Comparison of ENCODE assay signal across 16 cellular contexts in the genomic region with DNA sequence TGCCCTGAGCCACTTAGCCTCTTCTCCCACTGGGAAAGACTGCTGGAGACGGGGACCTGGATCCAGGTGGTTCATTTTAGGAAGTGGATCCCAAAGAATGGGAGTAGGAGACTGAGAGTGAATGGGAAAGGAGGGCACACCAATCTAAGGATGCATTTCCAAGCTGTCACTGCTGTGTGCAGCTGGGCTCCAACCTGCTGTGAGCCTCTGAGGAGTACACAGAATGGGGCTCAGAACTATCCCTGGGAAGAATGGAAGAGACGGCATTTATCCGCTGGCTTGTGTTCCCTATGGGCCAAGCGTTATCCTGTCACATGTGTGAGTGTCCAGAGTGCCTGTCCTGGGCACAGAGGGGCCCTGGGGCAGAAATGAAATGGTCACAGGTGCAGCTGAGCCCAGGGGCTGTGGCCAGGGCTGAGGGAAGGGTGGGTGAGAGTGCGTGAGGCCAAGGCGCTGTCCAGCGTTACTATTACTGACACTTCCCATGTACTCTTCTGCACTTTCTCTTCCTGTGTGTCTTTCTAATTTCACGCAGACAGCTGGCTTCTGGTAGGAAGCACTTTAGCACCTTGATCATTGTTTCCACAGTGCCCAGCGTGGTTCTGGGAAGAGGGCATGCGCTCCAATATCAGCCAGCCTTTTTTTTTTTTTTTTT.
"Had no signal": no experiment of that assay in that cellular context is flagged by ENCODE, and none has a peak within 500 bp of the region (broad histone marks: within the 10 kb centered on the region; RNA-seq: fewer than 3 reads in every experiment).

No MANE protein-coding gene starts in this region.

- H3K27me3 ChIP-seq: esophagus squamous epithelium, sigmoid colon, tibial nerve, vagina had no signal

- H3K4me1 Mint-ChIP-seq: activated naive CD8-positive, alpha-beta T cell treated with anti-CD3 and anti-CD28 coated beads, Interleukin-2, amount 10 ng/mL, durations not matched to agents 7 days and 5 days had no signal

- H3K9me3 ChIP-seq: esophagus squamous epithelium, sigmoid colon, tibial nerve, vagina had no signal

- H3K4me1 ChIP-seq: esophagus squamous epithelium, parathyroid adenoma, sigmoid colon, tibial nerve, vagina had no signal

- H3K27ac ChIP-seq: esophagus squamous epithelium, parathyroid adenoma, sigmoid colon, tibial nerve, vagina had no signal

- DNase-seq: activated CD4-positive, alpha-beta T cell treated with anti-CD3 and anti-CD28 coated beads, Interleukin-2, amount 50 U/mL, for 1 hour; activated CD8-positive, alpha-beta memory T cell treated with anti-CD3 and anti-CD28 coated beads for 24 hours; activated naive CD8-positive, alpha-beta T cell treated with anti-CD3 and anti-CD28 coated beads, Interleukin-2, amount 10 ng/mL, durations not matched to agents 7 days and 5 days; cortex of kidney; effector CD4-positive, alpha-beta T cell; esophagus squamous epithelium; midbrain; sigmoid colon; stimulated activated CD4-positive, alpha-beta T cell treated with anti-CD3 and anti-CD28 coated beads, Interleukin-1b, Interleukin-23, amount 100 ng/mL, for 48 hours; T-helper 9 cell had no signal

- H3K4me3 ChIP-seq: esophagus squamous epithelium, lung, sigmoid colon, tibial nerve, vagina had no signal

- H3K4me3 Mint-ChIP-seq: activated naive CD8-positive, alpha-beta T cell treated with anti-CD3 and anti-CD28 coated beads, Interleukin-2, amount 10 ng/mL, durations not matched to agents 7 days and 5 days had no signal

- H3K36me3 ChIP-seq: esophagus squamous epithelium, sigmoid colon, tibial nerve, vagina had no signal

- H3K9me3 Mint-ChIP-seq: activated naive CD8-positive, alpha-beta T cell treated with anti-CD3 and anti-CD28 coated beads, Interleukin-2, amount 10 ng/mL, durations not matched to agents 7 days and 5 days had no signal

- H3K36me3 Mint-ChIP-seq: activated naive CD8-positive, alpha-beta T cell treated with anti-CD3 and anti-CD28 coated beads, Interleukin-2, amount 10 ng/mL, durations not matched to agents 7 days and 5 days had no signal

- H3K27ac Mint-ChIP-seq: activated naive CD8-positive, alpha-beta T cell treated with anti-CD3 and anti-CD28 coated beads, Interleukin-2, amount 10 ng/mL, durations not matched to agents 7 days and 5 days had no signal

- ATAC-seq: activated CD4-positive, CD25-positive, alpha-beta regulatory T cell treated with anti-CD3 and anti-CD28 coated beads, Interleukin-2, amount 50 U/mL, for 24 hours had no signal

- FAIRE-seq: endothelial cell of umbilical vein had no signal
